27 cellular contexts compared by ENCODE assay signal in genomic region chr14:38755036-38755435, GRCh38.
"Had no signal": no experiment of that assay in that cellular context is flagged by ENCODE, and none has a peak within 500 bp of the region (broad histone marks: within the 10 kb centered on the region; RNA-seq: fewer than 3 reads in every experiment).

No MANE protein-coding gene starts in this region.

- FAIRE-seq: colon had no signal

- H3K27ac Mint-ChIP-seq: activated CD4-positive, alpha-beta memory T cell treated with anti-CD3 and anti-CD28 coated beads, Interleukin-2, amount 10 ng/mL, durations not matched to agents 7 days and 5 days; activated CD4-positive, alpha-beta T cell treated with anti-CD3 and anti-CD28 coated beads, Interleukin-2, amount 10 ng/mL, durations not matched to agents 24 days and 14 days; activated naive CD4-positive, alpha-beta T cell treated with anti-CD3 and anti-CD28 coated beads, Interleukin-2, amount 10 ng/mL, durations not matched to agents 7 days and 5 days; activated naive CD8-positive, alpha-beta T cell treated with anti-CD3 and anti-CD28 coated beads, Interleukin-2, amount 50 U/mL, for 24 hours; effector memory CD8-positive, alpha-beta T cell; immature natural killer cell; natural killer cell; stimulated activated naive CD8-positive, alpha-beta T cell treated with anti-CD3 and anti-CD28 coated beads, Interleukin-15, Interleukin-2, amounts not matched to agents 100 ng/mL and 50 ng/mL, for 24 hours; T-helper 17 cell had no signal

- H3K27ac ChIP-seq: dorsolateral prefrontal cortex, esophagus muscularis mucosa, heart right ventricle, left ventricle myocardium inferior, neutrophil, ovary, prostate gland, right atrium auricular region, thyroid gland had no signal

- H3K27me3 Mint-ChIP-seq: activated CD4-positive, alpha-beta memory T cell treated with anti-CD3 and anti-CD28 coated beads, Interleukin-2, amount 10 ng/mL, durations not matched to agents 7 days and 5 days; activated CD4-positive, alpha-beta T cell treated with anti-CD3 and anti-CD28 coated beads, Interleukin-2, amount 10 ng/mL, durations not matched to agents 24 days and 14 days; activated naive CD4-positive, alpha-beta T cell treated with anti-CD3 and anti-CD28 coated beads, Interleukin-2, amount 10 ng/mL, durations not matched to agents 7 days and 5 days; activated naive CD8-positive, alpha-beta T cell treated with anti-CD3 and anti-CD28 coated beads, Interleukin-2, amount 50 U/mL, for 24 hours; effector memory CD8-positive, alpha-beta T cell; stimulated activated naive CD8-positive, alpha-beta T cell treated with anti-CD3 and anti-CD28 coated beads, Interleukin-15, Interleukin-2, amounts not matched to agents 100 ng/mL and 50 ng/mL, for 24 hours had no signal

- H3K4me1 ChIP-seq: esophagus muscularis mucosa, heart right ventricle, left ventricle myocardium inferior, prostate gland, right atrium auricular region, thyroid gland had no signal

- DNase-seq: activated CD4-positive, alpha-beta memory T cell treated with anti-CD3 and anti-CD28 coated beads, Interleukin-2, amount 10 ng/mL, durations not matched to agents 7 days and 5 days; activated CD4-positive, alpha-beta T cell treated with anti-CD3 and anti-CD28 coated beads, Interleukin-2, amount 10 ng/mL, durations not matched to agents 24 days and 14 days; activated effector memory CD4-positive, alpha-beta T cell treated with anti-CD3 and anti-CD28 coated beads, Interleukin-2, amount 50 U/mL, for 16 hours; activated naive CD4-positive, alpha-beta T cell treated with anti-CD3 and anti-CD28 coated beads, Interleukin-2, amount 10 ng/mL, durations not matched to agents 7 days and 5 days; activated naive CD8-positive, alpha-beta T cell treated with anti-CD3 and anti-CD28 coated beads, Interleukin-2, amount 50 U/mL, for 24 hours; aorta; central memory CD4-positive, alpha-beta T cell; dorsolateral prefrontal cortex; effector memory CD8-positive, alpha-beta T cell; heart right ventricle; immature natural killer cell; kidney glomerular epithelial cell; left ventricle myocardium inferior; midbrain; natural killer cell; ovary; stimulated activated CD4-positive, alpha-beta T cell treated with anti-CD3 and anti-CD28 coated beads, Interleukin-12 subunit alpha, Interleukin-12 subunit beta, amount 100 ng/mL, for 4 hours; substantia nigra; SW 1271; T-helper 17 cell; thyroid gland had no signal

- H3K4me1 Mint-ChIP-seq: activated CD4-positive, alpha-beta memory T cell treated with anti-CD3 and anti-CD28 coated beads, Interleukin-2, amount 10 ng/mL, durations not matched to agents 7 days and 5 days; activated CD4-positive, alpha-beta T cell treated with anti-CD3 and anti-CD28 coated beads, Interleukin-2, amount 10 ng/mL, durations not matched to agents 24 days and 14 days; activated naive CD4-positive, alpha-beta T cell treated with anti-CD3 and anti-CD28 coated beads, Interleukin-2, amount 10 ng/mL, durations not matched to agents 7 days and 5 days; activated naive CD8-positive, alpha-beta T cell treated with anti-CD3 and anti-CD28 coated beads, Interleukin-2, amount 50 U/mL, for 24 hours; immature natural killer cell; natural killer cell; T-helper 17 cell had no signal

- H3K4me3 ChIP-seq: dorsolateral prefrontal cortex, esophagus muscularis mucosa, heart right ventricle, left ventricle myocardium inferior, ovary, prostate gland, right atrium auricular region, thyroid gland had no signal

- H3K27me3 ChIP-seq: dorsolateral prefrontal cortex, esophagus muscularis mucosa, heart right ventricle, neutrophil, ovary, right atrium auricular region, thyroid gland had no signal

- H3K4me3 Mint-ChIP-seq: activated CD4-positive, alpha-beta memory T cell treated with anti-CD3 and anti-CD28 coated beads, Interleukin-2, amount 10 ng/mL, durations not matched to agents 7 days and 5 days; activated CD4-positive, alpha-beta T cell treated with anti-CD3 and anti-CD28 coated beads, Interleukin-2, amount 10 ng/mL, durations not matched to agents 24 days and 14 days; activated naive CD4-positive, alpha-beta T cell treated with anti-CD3 and anti-CD28 coated beads, Interleukin-2, amount 10 ng/mL, durations not matched to agents 7 days and 5 days; activated naive CD8-positive, alpha-beta T cell treated with anti-CD3 and anti-CD28 coated beads, Interleukin-2, amount 50 U/mL, for 24 hours; effector memory CD8-positive, alpha-beta T cell; immature natural killer cell; natural killer cell; stimulated activated naive CD8-positive, alpha-beta T cell treated with anti-CD3 and anti-CD28 coated beads, Interleukin-15, Interleukin-2, amounts not matched to agents 100 ng/mL and 50 ng/mL, for 24 hours; T-helper 17 cell had no signal

- H3K9me3 Mint-ChIP-seq: activated CD4-positive, alpha-beta memory T cell treated with anti-CD3 and anti-CD28 coated beads, Interleukin-2, amount 10 ng/mL, durations not matched to agents 7 days and 5 days; activated CD4-positive, alpha-beta T cell treated with anti-CD3 and anti-CD28 coated beads, Interleukin-2, amount 10 ng/mL, durations not matched to agents 24 days and 14 days; activated naive CD4-positive, alpha-beta T cell treated with anti-CD3 and anti-CD28 coated beads, Interleukin-2, amount 10 ng/mL, durations not matched to agents 7 days and 5 days; activated naive CD8-positive, alpha-beta T cell treated with anti-CD3 and anti-CD28 coated beads, Interleukin-2, amount 50 U/mL, for 24 hours; stimulated activated naive CD8-positive, alpha-beta T cell treated with anti-CD3 and anti-CD28 coated beads, Interleukin-15, Interleukin-2, amounts not matched to agents 100 ng/mL and 50 ng/mL, for 24 hours had no signal

- H3K9me3 ChIP-seq: esophagus muscularis mucosa, neutrophil, ovary, prostate gland, right atrium auricular region, thyroid gland had no signal

- H3K36me3 Mint-ChIP-seq: activated naive CD4-positive, alpha-beta T cell treated with anti-CD3 and anti-CD28 coated beads, Interleukin-2, amount 10 ng/mL, durations not matched to agents 7 days and 5 days; immature natural killer cell; natural killer cell had no signal

- H3K36me3 ChIP-seq: esophagus muscularis mucosa, heart right ventricle, left ventricle myocardium inferior, neutrophil, ovary, prostate gland, right atrium auricular region, thyroid gland had no signal

- ATAC-seq: activated naive CD8-positive, alpha-beta T cell treated with anti-CD3 and anti-CD28 coated beads, Interleukin-2, amount 50 U/mL, for 24 hours; effector memory CD8-positive, alpha-beta T cell; heart right ventricle; natural killer cell; T-helper 17 cell had no signal
